8 cellular contexts compared by ENCODE assay signal in genomic region chr9:97598461-97599288, GRCh38. TPM values are rescaled to one million over a fixed set of nuclear protein-coding genes. Genes with fewer than 3 reads are reported as not detected.
DNase-seq lines count a peak whose midpoint lies in the region; ATAC-seq and TF ChIP-seq lines count a peak whose summit lies in the region.

No MANE protein-coding gene starts in this region.

- no peaks in the 10 kb centered on the region for H3K79me2 ChIP-seq in OCI-LY7 (ENCODE audit: insufficient read depth, low read depth, low read length)

- H3K9me3 ChIP-seq in OCI-LY7 (ENCODE audit: low read length), result no peaks in the 10 kb centered on the region

- peak overlapping the region; percentile 41 for H3K4me2 ChIP-seq in OCI-LY7 (ENCODE audit: low read length)

- no TSS peak for BruUV-seq in OCI-LY7 (replicated peaks; lab: Mats Ljungman, UMichigan)

- peaks cover 42% of the 10 kb centered on the region for H3K36me3 ChIP-seq in OCI-LY7 (ENCODE audit: insufficient read depth, low read length)

- peak overlapping the region; percentile 67; the same call in 1 of the 2 replicates for H2AFZ ChIP-seq in OCI-LY7 (ENCODE audit: low read length)

- H3K9me3 Mint-ChIP-seq in natural killer cell, result no peaks in the 10 kb centered on the region
- H3K9me3 Mint-ChIP-seq in stimulated activated naive B cell treated with anti-CD40 and anti-IgM and Interleukin-4, amounts not matched to agents 10 μg/mL and 1 μg/mL and 100 μg/mL, for 72 hours, result no peaks in the 10 kb centered on the region

- no peaks in the 10 kb centered on the region for H4K20me1 ChIP-seq in OCI-LY7 (ENCODE audit: insufficient read depth, low read length)

- peak; percentile 73 for TF ChIP-seq RAD21 in Ishikawa (IDR thresholded peaks at IDR 0.05; ENCODE audit: low read depth)

- intact Hi-C loops in OCI-LY7 (cut with micrococcal nuclease; ENCODE audit: unreplicated experiment), result loop anchor here (1.0 to 5.0 kb wide), 4 partner anchors 130 to 741 kb away; partner anchors contain the start of gene TDRD7
- intact Hi-C loops in natural killer cell (cut with micrococcal nuclease), result loop anchor here (1.0 to 2.0 kb wide), 3 partner anchors 130 to 742 kb away; no protein-coding TSS in a partner anchor

- H3K27me3 Mint-ChIP-seq in natural killer cell (ENCODE audit: low read depth in 2 of 2), result peaks cover 0 to 1% of the 10 kb centered on the region in 2 donors
- H3K27me3 Mint-ChIP-seq in stimulated activated naive B cell treated with anti-CD40 and anti-IgM and Interleukin-4, amounts not matched to agents 10 μg/mL and 1 μg/mL and 100 μg/mL, for 72 hours, result no peaks in the 10 kb centered on the region

- no peak overlapping the region for H3K27ac ChIP-seq in OCI-LY7 (ENCODE audit: low read depth, low read length, poor library complexity, severe bottlenecking)

- no peaks in the 10 kb centered on the region for H3K36me3 Mint-ChIP-seq in natural killer cell
- peaks cover 17 to 33% of the 10 kb centered on the region in 2 donors for H3K36me3 Mint-ChIP-seq in stimulated activated naive B cell treated with anti-CD40 and anti-IgM and Interleukin-4, amounts not matched to agents 10 μg/mL and 1 μg/mL and 100 μg/mL, for 72 hours

- POLR2A ChIA-PET in OCI-LY7 (lab: Charles Lee), result interaction anchor here (1.1 kb wide), 1 partner anchor 35 kb away, joined by 4 read pairs; the partner anchor contains the start of genes NCBP1 and TSTD2

- ATAC-seq in GM21576 (IDR thresholded peaks at IDR 0.05; ENCODE audit: unreplicated experiment) (peak; percentile 88), esophagus mucosa (peak; percentile 74), natural killer cell (peak; percentile 90 to 97 (median 97))
- peak; percentile 95 to 98 for ATAC-seq in stimulated activated naive B cell treated with anti-CD40 and anti-IgM and Interleukin-4, amounts not matched to agents 10 μg/mL and 1 μg/mL and 100 μg/mL, for 72 hours (replicated peaks)

- H3K4me1 Mint-ChIP-seq in natural killer cell, result peaks cover 7 to 9% of the 10 kb centered on the region in 2 donors
- H3K4me1 Mint-ChIP-seq in stimulated activated naive B cell treated with anti-CD40 and anti-IgM and Interleukin-4, amounts not matched to agents 10 μg/mL and 1 μg/mL and 100 μg/mL, for 72 hours, result peaks cover 10 to 13% of the 10 kb centered on the region in 2 donors

- peak overlapping the region; percentile 52 for H3K4me3 Mint-ChIP-seq in natural killer cell
- H3K4me3 Mint-ChIP-seq in stimulated activated naive B cell treated with anti-CD40 and anti-IgM and Interleukin-4, amounts not matched to agents 10 μg/mL and 1 μg/mL and 100 μg/mL, for 72 hours, result peak overlapping the region; percentile 54 to 63

- peak overlapping the region in 1 of 2 donors; percentile 60 for H3K27ac Mint-ChIP-seq in natural killer cell
- peak overlapping the region; percentile 44 for H3K27ac Mint-ChIP-seq in stimulated activated naive B cell treated with anti-CD40 and anti-IgM and Interleukin-4, amounts not matched to agents 10 μg/mL and 1 μg/mL and 100 μg/mL, for 72 hours

- TF ChIP-seq CTCF in OCI-LY7 (conservative IDR thresholded peaks at IDR 0.05; ENCODE audit: low read length), result peak; percentile 92
- TF ChIP-seq CTCF in natural killer cell (IDR thresholded peaks at IDR 0.05), result peak; percentile 81

- peak; percentile 57 for DNase-seq in DMS53 treated with DMSO at 0.1 percent for 48 hours (lab: John Stamatoyannopoulos, UW; ENCODE audit: unreplicated experiment)
- peak; percentile 84 for DNase-seq in OCI-LY7 (ENCODE audit: low spot score)
- peak; percentile 60 for DNase-seq in activated T-cell treated with anti-CD3 and anti-CD28 coated beads for 24 hours (ENCODE audit: low read depth)
- DNase-seq in natural killer cell, result peak; percentile 43
- DNase-seq in stimulated activated naive B cell treated with anti-CD40 and anti-IgM and Interleukin-4, amounts not matched to agents 10 μg/mL and 1 μg/mL and 100 μg/mL, for 72 hours, result peak; percentile 59

- H3K4me1 ChIP-seq in OCI-LY7 (ENCODE audit: insufficient read depth, low read length, poor library complexity, severe bottlenecking), result peaks cover 8% of the 10 kb centered on the region

- H3K4me3 ChIP-seq in OCI-LY7 (ENCODE audit: low read depth, low read length, poor library complexity, severe bottlenecking), result no peak overlapping the region

- H3K9me2 ChIP-seq in OCI-LY7 (ENCODE audit: insufficient read depth, low read length), result no peaks in the 10 kb centered on the region

- CTCF ChIA-PET in OCI-LY7 (lab: Charles Lee; ENCODE audit: unreplicated experiment), result interaction anchor here (0.7 to 1.2 kb wide), 3 partner anchors 31 to 742 kb away, joined by 3 to 6 read pairs (median 3); no protein-coding TSS in a partner anchor

- no peak for TF ChIP-seq EP300 in Ishikawa (IDR thresholded peaks at IDR 0.05; ENCODE audit: borderline replicate concordance)

TF ChIP-seq in Ishikawa, 13 proteins besides CTCF, POLR2A, EP300 and RAD21:
- no peak for TF ChIP-seq USF1 (IDR thresholded peaks at IDR 0.05)
- TF ChIP-seq CEBPB (IDR thresholded peaks at IDR 0.05), result 0 out of 2 replicates have a peak, but pooled peaks have one; percentile 0
- 0 out of 2 replicates have a peak, but pooled peaks have one; percentile 16 for TF ChIP-seq TEAD4 (IDR thresholded peaks at IDR 0.05)

RNA-seq across cellular contexts. Expression of gene TSTD2, which starts 34.5 kb away (rescaled TPM):
- total RNA-seq in OCI-LY7 (2014; rRNA removed; shearing (Covaris generic)), result 15.8 and 17.1 TPM in 2 replicates
- total RNA-seq in OCI-LY7 (2022), result 22.0 and 24.1 TPM in 2 replicates
- total RNA-seq in esophagus mucosa, result 10.4 TPM
- total RNA-seq in natural killer cell, result 10 to 100 TPM; 16.2 to 25.7 (median 24.7) TPM

RNA-seq across cellular contexts. Expression of gene NCBP1, which starts 34.9 kb away (rescaled TPM):
- 35.8 and 37.8 TPM in 2 replicates for total RNA-seq in OCI-LY7 (2014; rRNA removed; shearing (Covaris generic))
- 54.7 and 57.5 TPM in 2 replicates for total RNA-seq in OCI-LY7 (2022)
- 16.6 TPM for total RNA-seq in esophagus mucosa
- 10 to 100 TPM; 39.3 to 55.2 (median 51.2) TPM for total RNA-seq in natural killer cell
